ENCODE assay signal across 23 cellular contexts in genomic region chr11:67245046-67245445, GRCh38. TPM values are rescaled to one million over a fixed set of nuclear protein-coding genes. Genes with fewer than 3 reads are reported as not detected.
A peak's percentile ranks its signal among the peaks of the same experiment; 100 is the strongest.
DNase-seq lines count a peak whose midpoint lies in the region; ATAC-seq and TF ChIP-seq lines count a peak whose summit lies in the region.
"Had no signal": no experiment of that assay in that cellular context is flagged by ENCODE, and none has a peak within 500 bp of the region (broad histone marks: within the 10 kb centered on the region; RNA-seq: fewer than 3 reads in every experiment).

No MANE protein-coding gene starts in this region.

- peaks cover 87% of the 10 kb centered on the region for H3K36me3 Mint-ChIP-seq in stimulated activated naive CD8-positive, alpha-beta T cell treated with anti-CD3 and anti-CD28 coated beads, Interleukin-15, Interleukin-2, amounts not matched to agents 100 ng/mL and 50 ng/mL, for 24 hours (ENCODE audit: low read depth)
- H3K36me3 Mint-ChIP-seq in activated B cell treated with CpG ODN at 0.5 μM for 24 hours (ENCODE audit: low read depth), result peaks cover 88% of the 10 kb centered on the region

- H3K4me3 ChIP-seq in prostate gland (no peak overlapping the region), upper lobe of left lung (no peak overlapping the region)
- H3K4me3 ChIP-seq: colonic mucosa, lower lobe of right lung, mucosa of descending colon, right lobe of liver had no signal

- intact Hi-C loops in activated B cell treated with CpG ODN at 0.5 μM for 24 hours (cut with micrococcal nuclease), result no loop called here
- intact Hi-C loops in prostate gland (cut with DNase I), result no loop called here

- H3K4me1 Mint-ChIP-seq in stimulated activated naive CD8-positive, alpha-beta T cell treated with anti-CD3 and anti-CD28 coated beads, Interleukin-15, Interleukin-2, amounts not matched to agents 100 ng/mL and 50 ng/mL, for 24 hours (ENCODE audit: low read depth), result peaks cover 45% of the 10 kb centered on the region
- H3K4me1 Mint-ChIP-seq in activated B cell treated with CpG ODN at 0.5 μM for 24 hours, result peaks cover 37% of the 10 kb centered on the region

- TF ChIP-seq CTCF in activated B cell treated with CpG ODN at 0.5 μM for 24 hours (IDR thresholded peaks at IDR 0.05) (no peak), prostate gland (IDR thresholded peaks at IDR 0.05) (no peak), upper lobe of left lung (IDR thresholded peaks at IDR 0.05) (no peak)

- peaks cover 17% of the 10 kb centered on the region for H3K4me1 ChIP-seq in prostate gland (replicated peaks)
- peaks cover 31 to 48% (median 38%) of the 10 kb centered on the region in 4 donors for H3K4me1 ChIP-seq in upper lobe of left lung
- H3K4me1 ChIP-seq: colonic mucosa had no signal

- ATAC-seq in stimulated activated naive CD8-positive, alpha-beta T cell treated with anti-CD3 and anti-CD28 coated beads, Interleukin-15, Interleukin-2, amounts not matched to agents 100 U/mL and 50 U/mL, for 24 hours, result no peak
- ATAC-seq in activated B cell treated with CpG ODN at 0.5 μM for 24 hours (ENCODE audit: low read depth) (no peak), upper lobe of left lung (ENCODE audit: low FRiP score in 2 of 2) (no peak), HG03139 (IDR thresholded peaks at IDR 0.05; ENCODE audit: unreplicated experiment) (no peak)
- ATAC-seq: lower lobe of right lung, mucosa of descending colon, right lobe of liver had no signal

- no peak for TF ChIP-seq EP300 in upper lobe of left lung (IDR thresholded peaks at IDR 0.05)

- H3K27me3 Mint-ChIP-seq in stimulated activated naive CD8-positive, alpha-beta T cell treated with anti-CD3 and anti-CD28 coated beads, Interleukin-15, Interleukin-2, amounts not matched to agents 100 ng/mL and 50 ng/mL, for 24 hours, result no peaks in the 10 kb centered on the region
- no peaks in the 10 kb centered on the region for H3K27me3 Mint-ChIP-seq in activated B cell treated with CpG ODN at 0.5 μM for 24 hours

- TF ChIP-seq POLR2A in prostate gland (IDR thresholded peaks at IDR 0.05) (no peak), upper lobe of left lung (IDR thresholded peaks at IDR 0.05) (no peak)

- H3K27ac ChIP-seq in epithelial cell of prostate, result peak overlapping the region; percentile 22
- H3K27ac ChIP-seq in prostate gland, result no peak overlapping the region
- H3K27ac ChIP-seq in upper lobe of left lung, result peak overlapping the region in 1 of 4 donors; percentile 17
- H3K27ac ChIP-seq: colonic mucosa, lower lobe of right lung, right lobe of liver had no signal

- H3K36me3 ChIP-seq in prostate gland (peaks cover 9 to 22% of the 10 kb centered on the region in 2 donors), upper lobe of left lung (peaks cover 46 to 73% (median 54%) of the 10 kb centered on the region in 4 donors)

- CTCF ChIA-PET in activated B cell treated with CpG ODN at 0.5 μM for 24 hours (lab: Charles Lee), result no interaction called here

- peak overlapping the region; percentile 79 for H3K27ac Mint-ChIP-seq in stimulated activated naive CD8-positive, alpha-beta T cell treated with anti-CD3 and anti-CD28 coated beads, Interleukin-15, Interleukin-2, amounts not matched to agents 100 ng/mL and 50 ng/mL, for 24 hours
- H3K27ac Mint-ChIP-seq in activated B cell treated with CpG ODN at 0.5 μM for 24 hours, result peak overlapping the region; percentile 69
- H3K27ac Mint-ChIP-seq: T-helper 2 cell treated with Interferon-gamma antibody and Interleukin-4, amounts not matched to agents 5 μg/mL and 100 μg/mL, for 36 hours had no signal

- DNase-seq in stimulated activated naive CD8-positive, alpha-beta T cell treated with anti-CD3 and anti-CD28 coated beads, Interleukin-15, Interleukin-2, amounts not matched to agents 100 U/mL and 50 U/mL, for 24 hours, result no peak
- DNase-seq in activated B cell treated with CpG ODN at 0.5 μM for 24 hours (no peak), epithelial cell of prostate (ENCODE audit: low read depth, low spot score) (no peak), prostate gland (ENCODE audit: low spot score) (no peak), upper lobe of left lung (no peak)
- DNase-seq: activated CD4-positive, alpha-beta T cell treated with anti-CD3 and anti-CD28 coated beads, Interleukin-2, amount 50 U/mL, for 4 hours; activated gamma-delta T cell treated with Interleukin-2 at 50 U/mL for 16 hours; anterior cingulate cortex; colonic mucosa; DMS 273 treated with DMSO at 0.1 percent for 48 hours; effector memory CD4-positive, alpha-beta T cell; head of caudate nucleus; IMR-90; lower lobe of right lung; mucosa of descending colon; right lobe of liver; SHP77; stimulated activated CD4-positive, alpha-beta T cell treated with anti-CD3 and anti-CD28 coated beads, Interleukin-2, amount 100 ng/mL, for 48 hours; substantia nigra had no signal

- H3K9me3 ChIP-seq in prostate gland, result no peaks in the 10 kb centered on the region
- no peaks in the 10 kb centered on the region for H3K9me3 ChIP-seq in upper lobe of left lung
- H3K9me3 ChIP-seq: colonic mucosa, lower lobe of right lung, mucosa of descending colon, right lobe of liver had no signal

- WGBS in prostate gland, result 95% methylated on average over 11 of the region's 11 CpGs
- 94 to 95% methylated on average over 11 of the region's 11 CpGs for WGBS in upper lobe of left lung, 2 donors

- no peak overlapping the region for H3K4me3 Mint-ChIP-seq in stimulated activated naive CD8-positive, alpha-beta T cell treated with anti-CD3 and anti-CD28 coated beads, Interleukin-15, Interleukin-2, amounts not matched to agents 100 ng/mL and 50 ng/mL, for 24 hours
- H3K4me3 Mint-ChIP-seq in activated B cell treated with CpG ODN at 0.5 μM for 24 hours, result no peak overlapping the region
- H3K4me3 Mint-ChIP-seq: CD14-positive monocyte; T-helper 2 cell treated with Interferon-gamma antibody and Interleukin-4, amounts not matched to agents 5 μg/mL and 100 μg/mL, for 36 hours had no signal

- POLR2A ChIA-PET in activated B cell treated with CpG ODN at 0.5 μM for 24 hours (lab: Charles Lee), result interaction anchor here (0.7 kb wide), 2 partner anchors 10 to 104 kb away, joined by 5 read pairs; no protein-coding TSS in a partner anchor

- no peaks in the 10 kb centered on the region for H3K9me3 Mint-ChIP-seq in stimulated activated naive CD8-positive, alpha-beta T cell treated with anti-CD3 and anti-CD28 coated beads, Interleukin-15, Interleukin-2, amounts not matched to agents 100 ng/mL and 50 ng/mL, for 24 hours
- no peaks in the 10 kb centered on the region for H3K9me3 Mint-ChIP-seq in activated B cell treated with CpG ODN at 0.5 μM for 24 hours
- H3K9me3 Mint-ChIP-seq: CD14-positive monocyte; T-helper 2 cell treated with Interferon-gamma antibody and Interleukin-4, amounts not matched to agents 5 μg/mL and 100 μg/mL, for 36 hours had no signal

- no peaks in the 10 kb centered on the region for H3K27me3 ChIP-seq in prostate gland (replicated peaks; ENCODE audit: insufficient read depth)
- no peaks in the 10 kb centered on the region for H3K27me3 ChIP-seq in upper lobe of left lung
- H3K27me3 ChIP-seq: colonic mucosa, right lobe of liver had no signal

RNA-seq across cellular contexts. Expression of gene GRK2, which starts 21.2 kb away (rescaled TPM):
- 159 and 175 TPM in 2 replicates for total RNA-seq in activated B cell treated with CpG ODN at 0.5 μM for 24 hours
- total RNA-seq in prostate gland, result 100 to 1,000 TPM; 102 to 111 TPM
- total RNA-seq in upper lobe of left lung, result 100 to 1,000 TPM in 4 of 6 donors, 10 to 100 TPM in 2; 76.9 to 232 (median 117) TPM

RNA-seq across cellular contexts. Expression of gene ANKRD13D, which starts 44.1 kb away (rescaled TPM):
- total RNA-seq in activated B cell treated with CpG ODN at 0.5 μM for 24 hours (97.2 and 116 TPM in 2 replicates), prostate gland (10 to 100 TPM; 35.9 to 75.3 TPM), upper lobe of left lung (100 to 1,000 TPM in 2 of 6 donors, 10 to 100 TPM in 4; 47.4 to 221 (median 78.3) TPM)

RNA-seq across cellular contexts. Expression of gene SSH3, which starts 58.3 kb away (rescaled TPM):
- total RNA-seq in activated B cell treated with CpG ODN at 0.5 μM for 24 hours (5.1 and 7.7 TPM in 2 replicates), prostate gland (100 to 1,000 TPM in 1 of 2 donors, 10 to 100 TPM in 1; 70.9 to 101 TPM), upper lobe of left lung (10 to 100 TPM; 35.9 to 99.2 (median 53.8) TPM)
